In genomic region chr21:33541756-33542639, GRCh38 we compare ENCODE assay signal across 8 cellular contexts. TPM values are rescaled to one million over a fixed set of nuclear protein-coding genes. Genes with fewer than 3 reads are reported as not detected.
A peak's percentile ranks its signal among the peaks of the same experiment; 100 is the strongest.
DNase-seq lines count a peak whose midpoint lies in the region; ATAC-seq and TF ChIP-seq lines count a peak whose summit lies in the region.

GART (minus strand) TSS chr21:33542117; CDS start chr21:33539315, 2,802 bp downstream.

- H3K9me3 ChIP-seq in endocrine pancreas (ENCODE audit: control insufficient read depth, low read length) = no peaks in the 10 kb centered on the region
- no peaks in the 10 kb centered on the region for H3K9me3 ChIP-seq in mesodermal cell (ENCODE audit: control insufficient read depth, low read length)

- ATAC-seq in GM19463 (IDR thresholded peaks at IDR 0.05; ENCODE audit: unreplicated experiment) = peak; percentile 51

- H3K27ac ChIP-seq in HL-60 (replicated peaks) = peak within 1 kb of the TSS; percentile 98
- H3K27ac ChIP-seq in mesodermal cell (ENCODE audit: low read depth, low read length, severe bottlenecking) = peak within 1 kb of the TSS; percentile 99

- DNase-seq in CMK (ENCODE audit: low read depth) = peak; percentile 66
- DNase-seq in HL-60 (ENCODE audit: low read depth in 1 of 2, low spot score in 1 of 2) = peak; percentile 72 to 84
- peak; percentile 74 for DNase-seq in NOMO-1 treated with DMSO at 0.1 percent for 48 hours (lab: John Stamatoyannopoulos, UW; ENCODE audit: unreplicated experiment)
- DNase-seq in activated CD8-positive, alpha-beta memory T cell treated with anti-CD3 and anti-CD28 coated beads for 48 hours (ENCODE audit: low read depth in 2 of 3, low spot score in 2 of 3) = peak; percentile 56 to 78 (median 69)
- DNase-seq in stimulated activated CD8-positive, alpha-beta memory T cell treated with anti-CD3 and anti-CD28 coated beads, Interleukin-15, amount 100 ng/mL, for 4 hours (ENCODE audit: low read depth in 2 of 2) = peak; percentile 63 to 67

- H3K27me3 ChIP-seq in HL-60 (ENCODE audit: insufficient read depth, poor library complexity, severe bottlenecking) = no peaks in the 10 kb centered on the region
- H3K27me3 ChIP-seq in endocrine pancreas (ENCODE audit: control insufficient read depth, insufficient read depth, low read length) = no peaks in the 10 kb centered on the region

- TF ChIP-seq CTCF in HL-60 (IDR thresholded peaks at IDR 0.05; ENCODE audit: insufficient read depth, low read length) = no peak

- WGBS in mesodermal cell (ENCODE audit: insufficient coverage in 2 of 2), 2 experiments = 0% methylated on average over 45 to 48 of the region's 56 CpGs

- H3K4me3 ChIP-seq in HL-60 (replicated peaks; ENCODE audit: insufficient read depth, low read length) (peak within 1 kb of the TSS; percentile 79), endocrine pancreas (ENCODE audit: control insufficient read depth, insufficient read depth, low read length) (peak within 1 kb of the TSS; percentile 100), mesodermal cell (ENCODE audit: extremely low read depth, insufficient read depth, low read length, poor library complexity, severe bottlenecking) (peak within 1 kb of the TSS; percentile 87)

- peak within 1 kb of the TSS; percentile 100 for H3K9ac ChIP-seq in endocrine pancreas (ENCODE audit: control insufficient read depth, insufficient read depth, low read length)

- H3K36me3 ChIP-seq in endocrine pancreas (ENCODE audit: control insufficient read depth, insufficient read depth, low read length) (no peaks in the 10 kb centered on the region), mesodermal cell (ENCODE audit: control insufficient read depth, insufficient read depth, low read length) (peaks cover 36% of the 10 kb centered on the region)

- peaks cover 17% of the 10 kb centered on the region for H3K4me1 ChIP-seq in endocrine pancreas (ENCODE audit: control insufficient read depth, insufficient read depth, low read length)
- H3K4me1 ChIP-seq in mesodermal cell (ENCODE audit: control insufficient read depth, insufficient read depth, low read length, poor library complexity, severe bottlenecking) = no peaks in the 10 kb centered on the region

RNA-seq across cellular contexts. Expression of gene GART, which starts in this region (rescaled TPM):
- 82.2 TPM for polyA plus RNA-seq in mesodermal cell (2013, experiment 1 of 2)
- 67.0 TPM for polyA plus RNA-seq in mesodermal cell (2013, experiment 2 of 2)

Comparison
In these comparisons a context has a peak if more than half of its experiments do, and no peak if none do; other contexts are left out.
1. Peak in every context shown above with its lines: DNase-seq, ATAC-seq, H3K4me3 ChIP-seq and H3K27ac ChIP-seq.